In genomic region chr15:98295101-98295759, GRCh38 we compare ENCODE assay signal across 8 cellular contexts.
DNase-seq lines count a peak whose midpoint lies in the region; ATAC-seq and TF ChIP-seq lines count a peak whose summit lies in the region.
"Not testable (repeated sequence)": the region's sequence is repeated elsewhere in the genome, so short reads cannot be mapped to it uniquely, and the experiment has no call there.

No MANE protein-coding gene starts in this region.

- H2AK5ac ChIP-seq in IMR-90 (ENCODE audit: low read depth, low read length): not testable (repeated sequence)

- CTCF ChIA-PET in IMR-90 (lab: Yijun Ruan, JAX): interaction anchor here (0.6 kb wide), 1 partner anchor 172 kb away, joined by 4 read pairs; no protein-coding TSS in a partner anchor

- peak; percentile 48 for ATAC-seq in GM18498 (IDR thresholded peaks at IDR 0.05; ENCODE audit: unreplicated experiment)
- ATAC-seq in IMR-90 (ENCODE audit: low read depth): not testable (repeated sequence)
- ATAC-seq in SK-N-SH treated with all-trans-retinoic acid at 6 μM for 48 hours: peak; percentile 62; the same call in 2 of the 3 replicates

- dilution Hi-C loops in IMR-90 (cut with HindIII; ENCODE audit: low sequenced_read_pairs, unreplicated experiment): not testable (repeated sequence)

- not testable (repeated sequence) for H3K4me3 ChIP-seq in IMR-90 (ENCODE audit: insufficient read depth, low read depth, low read length); cardiac fibroblast (replicated peaks in 1 of 2; ENCODE audit: low read depth in 2 of 2, low read length in 2 of 2); left ventricle myocardium inferior

- not testable (repeated sequence) for H3K56ac ChIP-seq in IMR-90 (ENCODE audit: extremely low read depth, insufficient read depth, low read length)

- H3K4ac ChIP-seq in IMR-90 (ENCODE audit: low read depth, low read length): not testable (repeated sequence)

- not testable (repeated sequence) for H3K27ac ChIP-seq in IMR-90 (ENCODE audit: insufficient read depth, low read length); left ventricle myocardium inferior (replicated peaks)

- not testable (repeated sequence) for BruUV-seq in IMR-90 (replicated peaks; lab: Mats Ljungman, UMichigan)

- not testable (repeated sequence) for H3K18ac ChIP-seq in IMR-90 (ENCODE audit: low read depth, low read length)

- H3K36me3 ChIP-seq in IMR-90 (ENCODE audit: control insufficient read depth, insufficient read depth, low read length); left ventricle myocardium inferior: not testable (repeated sequence)

- not testable (repeated sequence) for H4K20me1 ChIP-seq in IMR-90 (ENCODE audit: insufficient read depth, low read length)

- H4K5ac ChIP-seq in IMR-90 (ENCODE audit: low read depth, low read length): not testable (repeated sequence)

- in situ Hi-C loops in IMR-90 (cut with MboI; ENCODE audit: low sequenced_read_pairs): not testable (repeated sequence)

- H3K79me1 ChIP-seq in IMR-90 (ENCODE audit: low read depth in 1 of 2, low read length in 2 of 2): not testable (repeated sequence)

- not testable (repeated sequence) for H3K27me3 ChIP-seq in IMR-90 (ENCODE audit: control insufficient read depth, insufficient read depth, low read length)
- peaks cover 87% of the 10 kb centered on the region for H3K27me3 ChIP-seq in left ventricle myocardium inferior (ENCODE audit: low read depth)

- H4K91ac ChIP-seq in IMR-90 (ENCODE audit: insufficient read depth, low read depth, low read length): not testable (repeated sequence)

- not testable (repeated sequence) for H2BK15ac ChIP-seq in IMR-90 (ENCODE audit: low read depth, low read length)

- TF ChIP-seq RAD21 in IMR-90 (IDR thresholded peaks at IDR 0.05; ENCODE audit: low read length): peak; percentile 60

- not testable (repeated sequence) for H3K9ac ChIP-seq in IMR-90 (ENCODE audit: low read depth, low read length)

- not testable (repeated sequence) for H2BK20ac ChIP-seq in IMR-90 (ENCODE audit: low read depth, low read length)

- H3K14ac ChIP-seq in IMR-90 (replicated peaks; ENCODE audit: low read depth, low read length): not testable (repeated sequence)

- H4K8ac ChIP-seq in IMR-90 (ENCODE audit: low read depth in 2 of 2, low read length in 2 of 2): not testable (repeated sequence)

- H3K9me3 ChIP-seq in IMR-90 (ENCODE audit: control insufficient read depth, insufficient read depth, low read length); left ventricle myocardium inferior (replicated peaks): not testable (repeated sequence)

- not testable (repeated sequence) for H2BK120ac ChIP-seq in IMR-90 (ENCODE audit: low read depth, low read length)

- not testable (repeated sequence) for H3K23ac ChIP-seq in IMR-90 (ENCODE audit: low read depth, low read length)

- TF ChIP-seq POLR2A in IMR-90 (IDR thresholded peaks at IDR 0.05; ENCODE audit: low read depth, low read length): not testable (repeated sequence)

- intact Hi-C loops in IMR-90 (cut with micrococcal nuclease) (loop anchor here (1.0 to 10.0 kb wide), 4 partner anchors 386 to 1940 kb away; no protein-coding TSS in a partner anchor), left ventricle myocardium inferior (cut with micrococcal nuclease) (loop anchor here (10.0 kb wide), 1 partner anchor 390 kb away; no protein-coding TSS in a partner anchor)

- POLR2A ChIA-PET in IMR-90 (lab: Charles Lee; ENCODE audit: unreplicated experiment): not testable (repeated sequence)

- H3K4me1 ChIP-seq in IMR-90 (ENCODE audit: control insufficient read depth, insufficient read depth, low read length); left ventricle myocardium inferior: not testable (repeated sequence)

- H2AK9ac ChIP-seq in IMR-90 (replicated peaks; ENCODE audit: low read depth, low read length, poor library complexity): not testable (repeated sequence)

- TF ChIP-seq CTCF in IMR-90 (conservative IDR thresholded peaks at IDR 0.05; ENCODE audit: low read depth, low read length) (peak; percentile 50), cardiac fibroblast (IDR thresholded peaks at IDR 0.05; ENCODE audit: low read depth, low read length) (peak; percentile 13), left ventricle myocardium inferior (IDR thresholded peaks at IDR 0.05; ENCODE audit: borderline replicate concordance) (peak; percentile 50)

- H3K4me2 ChIP-seq in IMR-90 (ENCODE audit: low read depth, low read length): not testable (repeated sequence)

- H3K9me1 ChIP-seq in IMR-90 (ENCODE audit: insufficient read depth, low read length): not testable (repeated sequence)

- not testable (repeated sequence) for H2AFZ ChIP-seq in IMR-90 (replicated peaks; ENCODE audit: low read length, poor library complexity)

- not testable (repeated sequence) for H2BK5ac ChIP-seq in IMR-90 (ENCODE audit: low read depth, low read length, poor library complexity, severe bottlenecking)

- DNase-seq in Ammon's horn (ENCODE audit: low spot score): peak; percentile 27
- DNase-seq in IMR-90: peak; percentile 24
- DNase-seq in NCI-H345 (lab: John Stamatoyannopoulos, UW): peak; percentile 19
- DNase-seq in cardiac fibroblast (ENCODE audit: low read depth in 2 of 2): peak; percentile 44 to 52
- DNase-seq in left ventricle myocardium inferior: not testable (repeated sequence)
- DNase-seq in pons (ENCODE audit: low spot score): peak; percentile 35

- WGBS in IMR-90 (ENCODE audit: extremely low coverage in 2 of 2, insufficient read length in 1 of 2), 2 experiments: no CpG with 5 or more reads among the region's 10 CpGs

TF ChIP-seq in IMR-90, 13 proteins besides CTCF, POLR2A, EP300 and RAD21:
- TF ChIP-seq SMC3 (IDR thresholded peaks at IDR 0.05; ENCODE audit: low read depth, low read length): peak; percentile 36
